1 cellular context compared by ENCODE assay signal in the genomic region with DNA sequence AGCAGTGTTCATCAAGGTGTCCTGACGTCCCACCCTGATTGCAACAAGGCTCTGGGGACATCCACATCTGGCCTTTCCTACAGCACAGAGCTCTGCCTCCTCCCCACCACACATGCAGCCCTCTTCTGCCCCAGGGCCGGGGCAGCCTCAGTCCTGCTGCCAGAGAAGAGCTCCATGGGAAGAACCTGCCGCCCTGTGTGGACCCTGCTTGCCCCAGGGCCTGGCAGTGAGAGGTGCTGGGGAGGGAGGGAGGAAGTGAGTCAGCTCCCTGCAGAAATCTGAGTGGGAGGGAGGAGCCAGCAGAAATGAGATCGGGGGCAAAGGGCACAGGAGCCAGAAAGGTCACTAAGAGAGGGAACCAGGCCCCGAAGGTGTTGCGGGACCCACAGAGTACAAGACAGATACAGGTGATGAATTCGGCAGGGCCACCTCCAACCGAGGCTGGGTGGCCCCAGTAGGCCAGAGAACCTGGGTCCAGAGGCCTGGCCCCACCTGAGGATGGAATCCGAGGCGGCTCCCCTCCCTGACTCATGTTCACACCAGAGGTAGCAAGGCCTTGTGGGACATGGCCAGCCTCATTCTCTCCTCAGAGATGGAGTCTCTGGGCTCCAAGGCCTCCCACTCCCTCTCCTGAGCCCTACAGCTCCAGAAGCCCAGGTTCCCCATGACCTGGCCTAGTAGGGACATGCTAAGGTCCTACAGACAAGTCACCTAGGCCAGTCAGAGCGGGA.
TF ChIP-seq lines count a peak whose summit lies in the region.

No MANE protein-coding gene starts in this region.

TF ChIP-seq in K562, 482 proteins besides CTCF, POLR2A, EP300 and RAD21 (continued from another document and continues in another):
- TF ChIP-seq STAT5B (CRISPR knock-in tag; IDR thresholded peaks at IDR 0.05) (no peak), POLR3G (IDR thresholded peaks at IDR 0.05; ENCODE audit: extremely low read depth, insufficient read length, insufficient replicate concordance) (no peak), HMG20B (CRISPR knock-in tag; IDR thresholded peaks at IDR 0.05) (no peak), BCL6 (CRISPR knock-in tag; IDR thresholded peaks at IDR 0.05) (no peak), ZNF23 (CRISPR knock-in tag; IDR thresholded peaks at IDR 0.05) (no peak), HOXB6 (CRISPR knock-in tag; IDR thresholded peaks at IDR 0.05; ENCODE audit: borderline replicate concordance) (no peak), NCOA4 (IDR thresholded peaks at IDR 0.05; ENCODE audit: partially characterized antibody) (no peak), PCBP2 (IDR thresholded peaks at IDR 0.05; ENCODE audit: low read depth, low read length, poor library complexity, severe bottlenecking) (no peak), EGR1 (conservative IDR thresholded peaks at IDR 0.05) (peak; percentile 66), ZNF143 (CRISPR knock-in tag; IDR thresholded peaks at IDR 0.05) (no peak), ZBED1 (IDR thresholded peaks at IDR 0.05) (no peak), ARNT (IDR thresholded peaks at IDR 0.05) (no peak), PHB (CRISPR knock-in tag; IDR thresholded peaks at IDR 0.05) (no peak), SMARCA5 (IDR thresholded peaks at IDR 0.05) (no peak), RBBP5 (IDR thresholded peaks at IDR 0.05; ENCODE audit: borderline replicate concordance, insufficient read depth, low read length, poor library complexity, severe bottlenecking) (no peak), CREBBP (IDR thresholded peaks at IDR 0.05; ENCODE audit: low read depth, low read length) (no peak), CC2D1A (IDR thresholded peaks at IDR 0.05) (no peak), FOXA1 (IDR thresholded peaks at IDR 0.05; ENCODE audit: borderline replicate concordance) (no peak), ILK (tag; IDR thresholded peaks at IDR 0.05; ENCODE audit: borderline replicate concordance, low read depth) (no peak), ZSCAN29 (IDR thresholded peaks at IDR 0.05) (no peak), FOXM1 (IDR thresholded peaks at IDR 0.05; ENCODE audit: low read depth) (no peak), FOXM1 (CRISPR knock-in tag; IDR thresholded peaks at IDR 0.05; ENCODE audit: low read depth) (no peak), ZNF140 (CRISPR knock-in tag; IDR thresholded peaks at IDR 0.05) (no peak), SRSF7 (optimal IDR thresholded peaks at IDR 0.05; ENCODE audit: low read depth, low read length) (no peak), ZNF121 (CRISPR knock-in tag; conservative IDR thresholded peaks at IDR 0.05) (no peak), SRF (CRISPR knock-in tag; IDR thresholded peaks at IDR 0.05) (peak in 1 of 2 experiments; percentile 73; a peak in 1 of 4 replicates), EP400 (IDR thresholded peaks at IDR 0.05) (no peak), HNRNPK (IDR thresholded peaks at IDR 0.05; ENCODE audit: low read depth, low read length, poor library complexity, severe bottlenecking) (no peak), ZFP36 (IDR thresholded peaks at IDR 0.05; ENCODE audit: low read depth, low read length, partially characterized antibody) (no peak), HDAC6 (IDR thresholded peaks at IDR 0.05; ENCODE audit: low read depth, low read length) (no peak), XRCC4 (IDR thresholded peaks at IDR 0.05; ENCODE audit: extremely low read depth, insufficient read depth, insufficient read length) (no peak), POLR2G (IDR thresholded peaks at IDR 0.05; ENCODE audit: low read depth, low read length) (0 out of 2 replicates have a peak, but pooled peaks have one; percentile 33), RCOR1 (IDR thresholded peaks at IDR 0.05; ENCODE audit: borderline replicate concordance in 1 of 2, low read depth in 2 of 2, low read length in 2 of 2) (peak in 1 of 2 experiments; percentile 88; a peak in 3 of 4 replicates), ZNF146 (CRISPR knock-in tag; IDR thresholded peaks at IDR 0.05; ENCODE audit: unreplicated experiment) (no peak), ZFP1 (CRISPR knock-in tag; IDR thresholded peaks at IDR 0.05) (no peak), DMBX1 (CRISPR knock-in tag; IDR thresholded peaks at IDR 0.05; ENCODE audit: borderline replicate concordance) (peak; percentile 82; the same call in 1 of the 2 replicates), SP1 (CRISPR knock-in tag; IDR thresholded peaks at IDR 0.05) (no peak), SMARCC2 (IDR thresholded peaks at IDR 0.05; ENCODE audit: low read depth) (no peak), MYNN (IDR thresholded peaks at IDR 0.05) (peak; percentile 49; the same call in 1 of the 2 replicates), MYNN (CRISPR knock-in tag; IDR thresholded peaks at IDR 0.05) (no peak), ADNP (tag; IDR thresholded peaks at IDR 0.05) (no peak), XRCC3 (IDR thresholded peaks at IDR 0.05) (no peak), FOSL1 (tag; conservative IDR thresholded peaks at IDR 0.05) (peak; percentile 80), BDP1 (IDR thresholded peaks at IDR 0.05; ENCODE audit: insufficient read depth, insufficient read length) (no peak), ZNF354B (CRISPR knock-in tag; IDR thresholded peaks at IDR 0.05) (no peak), SIRT6 (IDR thresholded peaks at IDR 0.05; ENCODE audit: low read depth, low read length) (no peak), RHOXF2B (CRISPR knock-in tag; conservative IDR thresholded peaks at IDR 0.05) (no peak), HCFC1 (IDR thresholded peaks at IDR 0.05; ENCODE audit: low read depth, low read length) (no peak), SMAD4 (CRISPR knock-in tag; conservative IDR thresholded peaks at IDR 0.05) (0 out of 2 replicates have a peak, but pooled peaks have one; percentile 29), SMAD2 (IDR thresholded peaks at IDR 0.05; ENCODE audit: low read depth, low read length) (no peak), ZNF76 (CRISPR knock-in tag; IDR thresholded peaks at IDR 0.05; ENCODE audit: borderline replicate concordance) (no peak), SAFB (IDR thresholded peaks at IDR 0.05; ENCODE audit: borderline replicate concordance, low read depth, low read length) (no peak)
- TF ChIP-seq, protein P1, sequence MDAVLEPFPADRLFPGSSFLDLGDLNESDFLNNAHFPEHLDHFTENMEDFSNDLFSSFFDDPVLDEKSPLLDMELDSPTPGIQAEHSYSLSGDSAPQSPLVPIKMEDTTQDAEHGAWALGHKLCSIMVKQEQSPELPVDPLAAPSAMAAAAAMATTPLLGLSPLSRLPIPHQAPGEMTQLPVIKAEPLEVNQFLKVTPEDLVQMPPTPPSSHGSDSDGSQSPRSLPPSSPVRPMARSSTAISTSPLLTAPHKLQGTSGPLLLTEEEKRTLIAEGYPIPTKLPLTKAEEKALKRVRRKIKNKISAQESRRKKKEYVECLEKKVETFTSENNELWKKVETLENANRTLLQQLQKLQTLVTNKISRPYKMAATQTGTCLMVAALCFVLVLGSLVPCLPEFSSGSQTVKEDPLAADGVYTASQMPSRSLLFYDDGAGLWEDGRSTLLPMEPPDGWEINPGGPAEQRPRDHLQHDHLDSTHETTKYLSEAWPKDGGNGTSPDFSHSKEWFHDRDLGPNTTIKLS (IDR thresholded peaks at IDR 0.05; ENCODE audit: borderline replicate concordance, low read depth) = no peak
- TF ChIP-seq, protein P2, sequence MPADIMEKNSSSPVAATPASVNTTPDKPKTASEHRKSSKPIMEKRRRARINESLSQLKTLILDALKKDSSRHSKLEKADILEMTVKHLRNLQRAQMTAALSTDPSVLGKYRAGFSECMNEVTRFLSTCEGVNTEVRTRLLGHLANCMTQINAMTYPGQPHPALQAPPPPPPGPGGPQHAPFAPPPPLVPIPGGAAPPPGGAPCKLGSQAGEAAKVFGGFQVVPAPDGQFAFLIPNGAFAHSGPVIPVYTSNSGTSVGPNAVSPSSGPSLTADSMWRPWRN (IDR thresholded peaks at IDR 0.05; ENCODE audit: low read depth) = no peak
- TF ChIP-seq, protein P3, sequence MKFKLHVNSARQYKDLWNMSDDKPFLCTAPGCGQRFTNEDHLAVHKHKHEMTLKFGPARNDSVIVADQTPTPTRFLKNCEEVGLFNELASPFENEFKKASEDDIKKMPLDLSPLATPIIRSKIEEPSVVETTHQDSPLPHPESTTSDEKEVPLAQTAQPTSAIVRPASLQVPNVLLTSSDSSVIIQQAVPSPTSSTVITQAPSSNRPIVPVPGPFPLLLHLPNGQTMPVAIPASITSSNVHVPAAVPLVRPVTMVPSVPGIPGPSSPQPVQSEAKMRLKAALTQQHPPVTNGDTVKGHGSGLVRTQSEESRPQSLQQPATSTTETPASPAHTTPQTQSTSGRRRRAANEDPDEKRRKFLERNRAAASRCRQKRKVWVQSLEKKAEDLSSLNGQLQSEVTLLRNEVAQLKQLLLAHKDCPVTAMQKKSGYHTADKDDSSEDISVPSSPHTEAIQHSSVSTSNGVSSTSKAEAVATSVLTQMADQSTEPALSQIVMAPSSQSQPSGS (CRISPR knock-in tag; IDR thresholded peaks at IDR 0.05) = no peak
- TF ChIP-seq, protein P4, sequence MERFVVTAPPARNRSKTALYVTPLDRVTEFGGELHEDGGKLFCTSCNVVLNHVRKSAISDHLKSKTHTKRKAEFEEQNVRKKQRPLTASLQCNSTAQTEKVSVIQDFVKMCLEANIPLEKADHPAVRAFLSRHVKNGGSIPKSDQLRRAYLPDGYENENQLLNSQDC (CRISPR knock-in tag; IDR thresholded peaks at IDR 0.05) = no peak
- TF ChIP-seq, protein P5, sequence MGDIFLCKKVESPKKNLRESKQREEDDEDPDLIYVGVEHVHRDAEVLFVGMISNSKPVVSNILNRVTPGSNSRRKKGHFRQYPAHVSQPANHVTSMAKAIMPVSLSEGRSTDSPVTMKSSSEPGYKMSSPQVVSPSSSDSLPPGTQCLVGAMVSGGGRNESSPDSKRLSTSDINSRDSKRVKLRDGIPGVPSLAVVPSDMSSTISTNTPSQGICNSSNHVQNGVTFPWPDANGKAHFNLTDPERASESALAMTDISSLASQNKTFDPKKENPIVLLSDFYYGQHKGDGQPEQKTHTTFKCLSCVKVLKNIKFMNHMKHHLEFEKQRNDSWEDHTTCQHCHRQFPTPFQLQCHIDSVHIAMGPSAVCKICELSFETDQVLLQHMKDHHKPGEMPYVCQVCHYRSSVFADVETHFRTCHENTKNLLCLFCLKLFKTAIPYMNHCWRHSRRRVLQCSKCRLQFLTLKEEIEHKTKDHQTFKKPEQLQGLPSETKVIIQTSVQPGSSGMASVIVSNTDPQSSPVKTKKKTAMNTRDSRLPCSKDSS (IDR thresholded peaks at IDR 0.05; ENCODE audit: low read depth, partially characterized antibody) = no peak
- TF ChIP-seq, protein P6, sequence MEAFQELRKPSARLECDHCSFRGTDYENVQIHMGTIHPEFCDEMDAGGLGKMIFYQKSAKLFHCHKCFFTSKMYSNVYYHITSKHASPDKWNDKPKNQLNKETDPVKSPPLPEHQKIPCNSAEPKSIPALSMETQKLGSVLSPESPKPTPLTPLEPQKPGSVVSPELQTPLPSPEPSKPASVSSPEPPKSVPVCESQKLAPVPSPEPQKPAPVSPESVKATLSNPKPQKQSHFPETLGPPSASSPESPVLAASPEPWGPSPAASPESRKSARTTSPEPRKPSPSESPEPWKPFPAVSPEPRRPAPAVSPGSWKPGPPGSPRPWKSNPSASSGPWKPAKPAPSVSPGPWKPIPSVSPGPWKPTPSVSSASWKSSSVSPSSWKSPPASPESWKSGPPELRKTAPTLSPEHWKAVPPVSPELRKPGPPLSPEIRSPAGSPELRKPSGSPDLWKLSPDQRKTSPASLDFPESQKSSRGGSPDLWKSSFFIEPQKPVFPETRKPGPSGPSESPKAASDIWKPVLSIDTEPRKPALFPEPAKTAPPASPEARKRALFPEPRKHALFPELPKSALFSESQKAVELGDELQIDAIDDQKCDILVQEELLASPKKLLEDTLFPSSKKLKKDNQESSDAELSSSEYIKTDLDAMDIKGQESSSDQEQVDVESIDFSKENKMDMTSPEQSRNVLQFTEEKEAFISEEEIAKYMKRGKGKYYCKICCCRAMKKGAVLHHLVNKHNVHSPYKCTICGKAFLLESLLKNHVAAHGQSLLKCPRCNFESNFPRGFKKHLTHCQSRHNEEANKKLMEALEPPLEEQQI (IDR thresholded peaks at IDR 0.05) = no peak
- TF ChIP-seq, protein P7, sequence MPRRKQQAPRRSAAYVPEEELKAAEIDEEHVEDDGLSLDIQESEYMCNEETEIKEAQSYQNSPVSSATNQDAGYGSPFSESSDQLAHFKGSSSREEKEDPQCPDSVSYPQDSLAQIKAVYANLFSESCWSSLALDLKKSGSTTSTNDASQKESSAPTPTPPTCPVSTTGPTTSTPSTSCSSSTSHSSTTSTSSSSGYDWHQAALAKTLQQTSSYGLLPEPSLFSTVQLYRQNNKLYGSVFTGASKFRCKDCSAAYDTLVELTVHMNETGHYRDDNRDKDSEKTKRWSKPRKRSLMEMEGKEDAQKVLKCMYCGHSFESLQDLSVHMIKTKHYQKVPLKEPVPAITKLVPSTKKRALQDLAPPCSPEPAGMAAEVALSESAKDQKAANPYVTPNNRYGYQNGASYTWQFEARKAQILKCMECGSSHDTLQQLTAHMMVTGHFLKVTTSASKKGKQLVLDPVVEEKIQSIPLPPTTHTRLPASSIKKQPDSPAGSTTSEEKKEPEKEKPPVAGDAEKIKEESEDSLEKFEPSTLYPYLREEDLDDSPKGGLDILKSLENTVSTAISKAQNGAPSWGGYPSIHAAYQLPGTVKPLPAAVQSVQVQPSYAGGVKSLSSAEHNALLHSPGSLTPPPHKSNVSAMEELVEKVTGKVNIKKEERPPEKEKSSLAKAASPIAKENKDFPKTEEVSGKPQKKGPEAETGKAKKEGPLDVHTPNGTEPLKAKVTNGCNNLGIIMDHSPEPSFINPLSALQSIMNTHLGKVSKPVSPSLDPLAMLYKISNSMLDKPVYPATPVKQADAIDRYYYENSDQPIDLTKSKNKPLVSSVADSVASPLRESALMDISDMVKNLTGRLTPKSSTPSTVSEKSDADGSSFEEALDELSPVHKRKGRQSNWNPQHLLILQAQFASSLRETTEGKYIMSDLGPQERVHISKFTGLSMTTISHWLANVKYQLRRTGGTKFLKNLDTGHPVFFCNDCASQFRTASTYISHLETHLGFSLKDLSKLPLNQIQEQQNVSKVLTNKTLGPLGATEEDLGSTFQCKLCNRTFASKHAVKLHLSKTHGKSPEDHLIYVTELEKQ (CRISPR knock-in tag; IDR thresholded peaks at IDR 0.05) = no peak
- TF ChIP-seq, protein P8, sequence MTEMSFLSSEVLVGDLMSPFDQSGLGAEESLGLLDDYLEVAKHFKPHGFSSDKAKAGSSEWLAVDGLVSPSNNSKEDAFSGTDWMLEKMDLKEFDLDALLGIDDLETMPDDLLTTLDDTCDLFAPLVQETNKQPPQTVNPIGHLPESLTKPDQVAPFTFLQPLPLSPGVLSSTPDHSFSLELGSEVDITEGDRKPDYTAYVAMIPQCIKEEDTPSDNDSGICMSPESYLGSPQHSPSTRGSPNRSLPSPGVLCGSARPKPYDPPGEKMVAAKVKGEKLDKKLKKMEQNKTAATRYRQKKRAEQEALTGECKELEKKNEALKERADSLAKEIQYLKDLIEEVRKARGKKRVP (CRISPR knock-in tag; IDR thresholded peaks at IDR 0.05) = no peak
- TF ChIP-seq, protein P9, sequence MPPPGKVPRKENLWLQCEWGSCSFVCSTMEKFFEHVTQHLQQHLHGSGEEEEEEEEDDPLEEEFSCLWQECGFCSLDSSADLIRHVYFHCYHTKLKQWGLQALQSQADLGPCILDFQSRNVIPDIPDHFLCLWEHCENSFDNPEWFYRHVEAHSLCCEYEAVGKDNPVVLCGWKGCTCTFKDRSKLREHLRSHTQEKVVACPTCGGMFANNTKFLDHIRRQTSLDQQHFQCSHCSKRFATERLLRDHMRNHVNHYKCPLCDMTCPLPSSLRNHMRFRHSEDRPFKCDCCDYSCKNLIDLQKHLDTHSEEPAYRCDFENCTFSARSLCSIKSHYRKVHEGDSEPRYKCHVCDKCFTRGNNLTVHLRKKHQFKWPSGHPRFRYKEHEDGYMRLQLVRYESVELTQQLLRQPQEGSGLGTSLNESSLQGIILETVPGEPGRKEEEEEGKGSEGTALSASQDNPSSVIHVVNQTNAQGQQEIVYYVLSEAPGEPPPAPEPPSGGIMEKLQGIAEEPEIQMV (tag; conservative IDR thresholded peaks at IDR 0.05; ENCODE audit: low read depth) = no peak
